30 cellular contexts compared by ENCODE assay signal in genomic region chr1:2477309-2477708, GRCh38. TPM values are rescaled to one million over a fixed set of nuclear protein-coding genes. Genes with fewer than 3 reads are reported as not detected.
"Had no signal": no experiment of that assay in that cellular context is flagged by ENCODE, and none has a peak within 500 bp of the region (broad histone marks: within the 10 kb centered on the region; RNA-seq: fewer than 3 reads in every experiment).

No MANE protein-coding gene starts in this region.

- H3K4me3 Mint-ChIP-seq: activated CD4-positive, alpha-beta T cell treated with anti-CD3 and anti-CD28 coated beads, Interleukin-2, amount 10 ng/mL, durations not matched to agents 24 days and 14 days; activated CD8-positive, alpha-beta memory T cell treated with anti-CD3 and anti-CD28 coated beads, Interleukin-2, amount 10 ng/mL, durations not matched to agents 7 days and 5 days; activated naive CD4-positive, alpha-beta T cell treated with anti-CD3 and anti-CD28 coated beads for 36 hours; activated naive CD8-positive, alpha-beta T cell treated with anti-CD3 and anti-CD28 coated beads, Interleukin-2, amount 10 ng/mL, durations not matched to agents 7 days and 5 days; activated T-cell treated with anti-CD3 and anti-CD28 coated beads, Interleukin-2, amount 50 U/mL, for 4 hours; activated T-helper 17 cell treated with anti-CD3 and anti-CD28 coated beads, Interleukin-2, amount 50 U/mL, for 72 hours; T-helper 2 cell treated with Interferon-gamma antibody and Interleukin-4, amounts not matched to agents 5 μg/mL and 100 μg/mL, for 36 hours; WTC11 had no signal

- H3K9me3 ChIP-seq: adrenal gland, breast epithelium, SJSA1 had no signal

- ATAC-seq: activated CD8-positive, alpha-beta memory T cell treated with anti-CD3 and anti-CD28 coated beads, Interleukin-2, amount 10 ng/mL, durations not matched to agents 7 days and 5 days; activated T-cell treated with anti-CD3 and anti-CD28 coated beads, Interleukin-2, amount 50 U/mL, for 4 hours; activated T-helper 17 cell treated with anti-CD3 and anti-CD28 coated beads, Interleukin-2, amount 50 U/mL, for 72 hours; SK-N-SH treated with all-trans-retinoic acid at 6 μM for 48 hours; WTC11 had no signal

- H3K4me1 Mint-ChIP-seq: activated CD4-positive, alpha-beta T cell treated with anti-CD3 and anti-CD28 coated beads, Interleukin-2, amount 10 ng/mL, durations not matched to agents 24 days and 14 days; activated CD8-positive, alpha-beta memory T cell treated with anti-CD3 and anti-CD28 coated beads, Interleukin-2, amount 10 ng/mL, durations not matched to agents 7 days and 5 days; activated naive CD8-positive, alpha-beta T cell treated with anti-CD3 and anti-CD28 coated beads, Interleukin-2, amount 10 ng/mL, durations not matched to agents 7 days and 5 days; activated T-helper 17 cell treated with anti-CD3 and anti-CD28 coated beads, Interleukin-2, amount 50 U/mL, for 72 hours; WTC11 had no signal

- H3K27me3 Mint-ChIP-seq: activated CD4-positive, alpha-beta T cell treated with anti-CD3 and anti-CD28 coated beads, Interleukin-2, amount 10 ng/mL, durations not matched to agents 24 days and 14 days; activated CD8-positive, alpha-beta memory T cell treated with anti-CD3 and anti-CD28 coated beads, Interleukin-2, amount 10 ng/mL, durations not matched to agents 7 days and 5 days; activated naive CD8-positive, alpha-beta T cell treated with anti-CD3 and anti-CD28 coated beads, Interleukin-2, amount 10 ng/mL, durations not matched to agents 7 days and 5 days; activated T-helper 17 cell treated with anti-CD3 and anti-CD28 coated beads, Interleukin-2, amount 50 U/mL, for 72 hours had no signal

- H3K27me3 ChIP-seq: adrenal gland, breast epithelium had no signal

- H3K9me3 Mint-ChIP-seq: activated CD4-positive, alpha-beta T cell treated with anti-CD3 and anti-CD28 coated beads, Interleukin-2, amount 10 ng/mL, durations not matched to agents 24 days and 14 days; activated naive CD4-positive, alpha-beta T cell treated with anti-CD3 and anti-CD28 coated beads for 36 hours; activated naive CD8-positive, alpha-beta T cell treated with anti-CD3 and anti-CD28 coated beads, Interleukin-2, amount 10 ng/mL, durations not matched to agents 7 days and 5 days; activated T-cell treated with anti-CD3 and anti-CD28 coated beads, Interleukin-2, amount 50 U/mL, for 4 hours; activated T-helper 17 cell treated with anti-CD3 and anti-CD28 coated beads, Interleukin-2, amount 50 U/mL, for 72 hours; T-helper 2 cell treated with Interferon-gamma antibody and Interleukin-4, amounts not matched to agents 5 μg/mL and 100 μg/mL, for 36 hours; WTC11 had no signal

- H3K36me3 ChIP-seq: adrenal gland, breast epithelium, SJSA1 had no signal

- H3K36me3 Mint-ChIP-seq: activated CD8-positive, alpha-beta memory T cell treated with anti-CD3 and anti-CD28 coated beads, Interleukin-2, amount 10 ng/mL, durations not matched to agents 7 days and 5 days; activated naive CD8-positive, alpha-beta T cell treated with anti-CD3 and anti-CD28 coated beads, Interleukin-2, amount 10 ng/mL, durations not matched to agents 7 days and 5 days; WTC11 had no signal

- H3K4me3 ChIP-seq: adrenal gland, breast epithelium, coronary artery, SJSA1 had no signal

- DNase-seq: activated CD4-positive, alpha-beta T cell treated with anti-CD3 and anti-CD28 coated beads for 1 hour; activated CD4-positive, alpha-beta T cell treated with anti-CD3 and anti-CD28 coated beads, Interleukin-2, amount 10 ng/mL, durations not matched to agents 24 days and 14 days; activated CD4-positive, alpha-beta T cell treated with anti-CD3 and anti-CD28 coated beads, Interleukin-2, amount 50 U/mL, for 48 hours; activated CD8-positive, alpha-beta memory T cell treated with anti-CD3 and anti-CD28 coated beads, Interleukin-2, amount 10 ng/mL, durations not matched to agents 7 days and 5 days; activated gamma-delta T cell; activated naive CD4-positive, alpha-beta T cell treated with anti-CD3 and anti-CD28 coated beads for 36 hours; activated naive CD8-positive, alpha-beta T cell treated with anti-CD3 and anti-CD28 coated beads, Interleukin-2, amount 10 ng/mL, durations not matched to agents 7 days and 5 days; activated T-cell treated with anti-CD3 and anti-CD28 coated beads, Interleukin-2, amount 50 U/mL, for 4 hours; adrenal gland; anterior cingulate cortex; caudate nucleus; MM.1S; NCI-H1105; NCI-H1436; NCI-H1694 treated with DMSO at 0.1 percent for 48 hours; NCI-H2081; NCI-H510A treated with DMSO at 0.1 percent for 48 hours; NCI-H748 treated with DMSO at 0.1 percent for 48 hours; Right ventricle myocardium superior; RPMI8226; SW 1271 had no signal

- H3K27ac Mint-ChIP-seq: activated CD4-positive, alpha-beta T cell treated with anti-CD3 and anti-CD28 coated beads, Interleukin-2, amount 10 ng/mL, durations not matched to agents 24 days and 14 days; activated CD8-positive, alpha-beta memory T cell treated with anti-CD3 and anti-CD28 coated beads, Interleukin-2, amount 10 ng/mL, durations not matched to agents 7 days and 5 days; activated naive CD4-positive, alpha-beta T cell treated with anti-CD3 and anti-CD28 coated beads for 36 hours; activated naive CD8-positive, alpha-beta T cell treated with anti-CD3 and anti-CD28 coated beads, Interleukin-2, amount 10 ng/mL, durations not matched to agents 7 days and 5 days; activated T-helper 17 cell treated with anti-CD3 and anti-CD28 coated beads, Interleukin-2, amount 50 U/mL, for 72 hours; T-helper 2 cell treated with Interferon-gamma antibody and Interleukin-4, amounts not matched to agents 5 μg/mL and 100 μg/mL, for 36 hours; WTC11 had no signal

- H3K27ac ChIP-seq: adrenal gland, breast epithelium, coronary artery, SJSA1 had no signal

RNA-seq across cellular contexts. Expression of gene HES5, which starts 52.8 kb away (rescaled TPM):
- total RNA-seq: activated CD4-positive, alpha-beta T cell treated with anti-CD3 and anti-CD28 coated beads, Interleukin-2, amount 10 ng/mL, durations not matched to agents 24 days and 14 days; activated CD8-positive, alpha-beta memory T cell treated with anti-CD3 and anti-CD28 coated beads, Interleukin-2, amount 10 ng/mL, durations not matched to agents 7 days and 5 days; activated naive CD4-positive, alpha-beta T cell treated with anti-CD3 and anti-CD28 coated beads for 36 hours; activated naive CD8-positive, alpha-beta T cell treated with anti-CD3 and anti-CD28 coated beads, Interleukin-2, amount 10 ng/mL, durations not matched to agents 7 days and 5 days; activated T-cell treated with anti-CD3 and anti-CD28 coated beads, Interleukin-2, amount 50 U/mL, for 4 hours; activated T-helper 17 cell treated with anti-CD3 and anti-CD28 coated beads, Interleukin-2, amount 50 U/mL, for 72 hours; adrenal gland; breast epithelium; OCI-LY7; SJSA1; T-helper 1 cell treated with Interleukin-12 subunit alpha and Interleukin-12 subunit beta and Interleukin-4 antibody, amounts not matched to agents 30 ng/mL and 1 ng/mL, for 36 hours; WTC11 had no signal
- polyA plus RNA-seq: adrenal gland had no signal
